ENCODE assay signal across 22 cellular contexts in genomic region chr4:157459789-157460188, GRCh38.
DNase-seq lines count a peak whose midpoint lies in the region; ATAC-seq and TF ChIP-seq lines count a peak whose summit lies in the region.
"Had no signal": no experiment of that assay in that cellular context is flagged by ENCODE, and none has a peak within 500 bp of the region (broad histone marks: within the 10 kb centered on the region; RNA-seq: fewer than 3 reads in every experiment).

No MANE protein-coding gene starts in this region.

- no peaks in the 10 kb centered on the region for H3K4me1 ChIP-seq in cardiac muscle cell (ENCODE audit: low read depth)
- H3K4me1 ChIP-seq: BE2C, SJCRH30, uterus had no signal

- no peak overlapping the region for H3K4me3 ChIP-seq in cardiac muscle cell
- H3K4me3 ChIP-seq: PC-9, SJCRH30, uterus had no signal

- intact Hi-C loops in Right ventricle myocardium superior (cut with DNase I): no loop called here

- no peaks in the 10 kb centered on the region for H3K27me3 ChIP-seq in cardiac muscle cell
- H3K27me3 ChIP-seq: BE2C, SJCRH30, uterus had no signal

- H3K9me3 Mint-ChIP-seq in type B pancreatic cell: peaks cover 3% of the 10 kb centered on the region
- H3K9me3 Mint-ChIP-seq: activated CD4-positive, alpha-beta T cell treated with anti-CD3 and anti-CD28 coated beads, Interleukin-2, amount 10 ng/mL, durations not matched to agents 7 days and 5 days had no signal

- DNase-seq in cardiac muscle cell (ENCODE audit: low read depth in 1 of 2, low spot score in 1 of 2) (peak in 1 of 2 donors; percentile 19), Right ventricle myocardium superior (no peak), caudate nucleus (lab: John Stamatoyannopoulos, UW) (peak in 12 of 61 donors; percentile 1 to 39 (median 9)), midbrain (lab: John Stamatoyannopoulos, UW) (peak; percentile 9), type B pancreatic cell (ENCODE audit: extremely low spot score, unreplicated experiment) (no peak), DMS 273 (lab: John Stamatoyannopoulos, UW; ENCODE audit: unreplicated experiment) (no peak), GDM1 (lab: John Stamatoyannopoulos, UW) (no peak), NCI-H1930 (lab: John Stamatoyannopoulos, UW) (no peak)
- DNase-seq: activated CD4-positive, alpha-beta T cell treated with anti-CD3 and anti-CD28 coated beads, Interleukin-2, amount 10 ng/mL, durations not matched to agents 7 days and 5 days; activated naive CD8-positive, alpha-beta T cell treated with anti-CD3 and anti-CD28 coated beads, Interleukin-2, amount 50 U/mL, for 24 hours; BE2C; left colon; NCI-H146; NCI-H2171 treated with DMSO at 0.1 percent for 48 hours; NCI-H774; PC-9; stimulated activated CD4-positive, alpha-beta T cell treated with anti-CD3 and anti-CD28 coated beads, Interleukin-12 subunit alpha, Interleukin-12 subunit beta, amount 100 ng/mL, for 4 hours; uterus had no signal

- no peaks in the 10 kb centered on the region for H3K9me3 ChIP-seq in cardiac muscle cell (ENCODE audit: low read depth)
- H3K9me3 ChIP-seq: BE2C, SJCRH30, uterus had no signal

- no peak overlapping the region for H3K4me3 Mint-ChIP-seq in type B pancreatic cell
- H3K4me3 Mint-ChIP-seq: activated CD4-positive, alpha-beta T cell treated with anti-CD3 and anti-CD28 coated beads, Interleukin-2, amount 10 ng/mL, durations not matched to agents 7 days and 5 days; activated naive CD8-positive, alpha-beta T cell treated with anti-CD3 and anti-CD28 coated beads, Interleukin-2, amount 50 U/mL, for 24 hours; central memory CD8-positive, alpha-beta T cell; neural crest cell; T-helper 1 cell treated with Interleukin-12 subunit alpha and Interleukin-12 subunit beta and Interleukin-4 antibody, amounts not matched to agents 30 μg/mL and 1 μg/mL, for 36 hours had no signal

- no peak for TF ChIP-seq CTCF in cardiac muscle cell (IDR thresholded peaks at IDR 0.05; ENCODE audit: low read depth, low read length)
- TF ChIP-seq CTCF in type B pancreatic cell (conservative IDR thresholded peaks at IDR 0.05): no peak

- H3K27me3 Mint-ChIP-seq in type B pancreatic cell: no peaks in the 10 kb centered on the region
- H3K27me3 Mint-ChIP-seq: activated CD4-positive, alpha-beta T cell treated with anti-CD3 and anti-CD28 coated beads, Interleukin-2, amount 10 ng/mL, durations not matched to agents 7 days and 5 days; activated naive CD8-positive, alpha-beta T cell treated with anti-CD3 and anti-CD28 coated beads, Interleukin-2, amount 50 U/mL, for 24 hours; central memory CD8-positive, alpha-beta T cell had no signal

- peak overlapping the region; percentile 75 for H3K27ac ChIP-seq in cardiac muscle cell
- peak overlapping the region; percentile 76 for H3K27ac ChIP-seq in caudate nucleus (ENCODE audit: low read depth, low read length)
- H3K27ac ChIP-seq: PC-9, SJCRH30 had no signal

- H3K4me1 Mint-ChIP-seq in type B pancreatic cell (ENCODE audit: unreplicated experiment): peaks cover 7% of the 10 kb centered on the region
- H3K4me1 Mint-ChIP-seq: activated CD4-positive, alpha-beta T cell treated with anti-CD3 and anti-CD28 coated beads, Interleukin-2, amount 10 ng/mL, durations not matched to agents 7 days and 5 days; activated naive CD8-positive, alpha-beta T cell treated with anti-CD3 and anti-CD28 coated beads, Interleukin-2, amount 50 U/mL, for 24 hours; central memory CD8-positive, alpha-beta T cell had no signal

- H3K27ac Mint-ChIP-seq in type B pancreatic cell: peak overlapping the region; percentile 23
- H3K27ac Mint-ChIP-seq: activated CD4-positive, alpha-beta T cell treated with anti-CD3 and anti-CD28 coated beads, Interleukin-2, amount 10 ng/mL, durations not matched to agents 7 days and 5 days; activated naive CD8-positive, alpha-beta T cell treated with anti-CD3 and anti-CD28 coated beads, Interleukin-2, amount 50 U/mL, for 24 hours; T-helper 1 cell treated with Interleukin-12 subunit alpha and Interleukin-12 subunit beta and Interleukin-4 antibody, amounts not matched to agents 30 μg/mL and 1 μg/mL, for 36 hours had no signal

- H3K36me3 Mint-ChIP-seq in type B pancreatic cell: no peaks in the 10 kb centered on the region

- no peak for ATAC-seq in Right ventricle myocardium superior (ENCODE audit: poor library complexity)
- ATAC-seq: activated naive CD8-positive, alpha-beta T cell treated with anti-CD3 and anti-CD28 coated beads, Interleukin-2, amount 50 U/mL, for 24 hours; left colon had no signal

- H3K36me3 ChIP-seq in cardiac muscle cell: no peaks in the 10 kb centered on the region
- H3K36me3 ChIP-seq: BE2C, SJCRH30, uterus had no signal
